Comparison of ENCODE assay signal across 1 cellular context in genomic region chr2:260507-261161, GRCh38.
TF ChIP-seq lines count a peak whose summit lies in the region.

No MANE protein-coding gene starts in this region.

TF ChIP-seq in K562, 482 proteins besides CTCF, POLR2A, EP300 and RAD21:
- TF ChIP-seq NCOA6 (IDR thresholded peaks at IDR 0.05): no peak
- TF ChIP-seq CREM (IDR thresholded peaks at IDR 0.05; ENCODE audit: low read depth): 0 out of 2 replicates have a peak, but pooled peaks have one; percentile 18
- TF ChIP-seq RHOXF2B (CRISPR knock-in tag; conservative IDR thresholded peaks at IDR 0.05): no peak
TF ChIP-seq in K562: peak in this region for 1.
